In genomic region chr1:202036595-202037387, GRCh38 we compare ENCODE assay signal across 1 cellular context.
A peak's percentile ranks its signal among the peaks of the same experiment; 100 is the strongest.
TF ChIP-seq lines count a peak whose summit lies in the region.

No MANE protein-coding gene starts in this region.

TF ChIP-seq in HEK293, 187 proteins besides CTCF, POLR2A, EP300 and RAD21:
- TF ChIP-seq ZNF398 (tag by site-specific recombination; IDR thresholded peaks at IDR 0.05) (no peak), ZNF610 (tag by site-specific recombination; IDR thresholded peaks at IDR 0.05; ENCODE audit: borderline replicate concordance) (no peak), ZNF239 (tag by site-specific recombination; IDR thresholded peaks at IDR 0.05) (no peak), ZNF24 (tag by site-specific recombination; IDR thresholded peaks at IDR 0.05) (no peak), ZNF664 (tag by site-specific recombination; IDR thresholded peaks at IDR 0.05) (peak; percentile 47; the same call in 1 of the 2 replicates), ZBTB17 (tag by site-specific recombination; IDR thresholded peaks at IDR 0.05) (peak; percentile 65), ZNF549 (tag by site-specific recombination; IDR thresholded peaks at IDR 0.05) (no peak), ZNF121 (tag by site-specific recombination; IDR thresholded peaks at IDR 0.05) (peak; percentile 82)
